Comparison of ENCODE assay signal across 23 cellular contexts in the genomic region with DNA sequence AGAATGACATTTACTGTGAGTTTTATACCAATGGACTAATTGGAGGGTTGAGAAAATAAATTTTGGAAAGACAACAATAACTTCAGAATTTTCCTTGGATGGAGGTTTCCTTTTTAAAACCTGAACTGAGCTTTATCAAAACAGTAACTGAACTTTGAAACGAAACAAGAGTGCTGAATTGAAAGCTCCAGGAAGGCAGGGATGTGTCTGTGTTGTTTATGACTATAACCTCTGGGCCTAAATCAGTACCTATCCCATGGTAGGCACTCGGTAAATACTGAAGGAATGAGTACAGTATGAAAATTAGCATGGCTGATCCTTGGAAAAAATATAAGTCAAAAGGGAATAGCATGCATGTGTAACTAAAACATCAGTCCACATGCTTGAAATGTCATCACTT.
"Had no signal": no experiment of that assay in that cellular context is flagged by ENCODE, and none has a peak within 500 bp of the region (broad histone marks: within the 10 kb centered on the region; RNA-seq: fewer than 3 reads in every experiment).

No MANE protein-coding gene starts in this region.

- H3K36me3 Mint-ChIP-seq: naive B cell had no signal

- H3K9me3 Mint-ChIP-seq: endodermal cell, naive B cell, nephron progenitor cell had no signal

- H3K27ac ChIP-seq: coronary artery, foreskin keratinocyte, left lung, parathyroid adenoma, prostate gland, suprapubic skin, upper lobe of left lung, vagina had no signal

- H3K4me3 Mint-ChIP-seq: endodermal cell, naive B cell, nephron progenitor cell had no signal

- H3K36me3 ChIP-seq: left lung, prostate gland, suprapubic skin, thyroid gland, upper lobe of left lung, vagina had no signal

- H3K27ac Mint-ChIP-seq: endodermal cell, nephron progenitor cell had no signal

- H3K9ac ChIP-seq: parathyroid adenoma had no signal

- DNase-seq: effector CD4-positive, alpha-beta T cell; endodermal cell; erythroblast; foreskin keratinocyte; head of caudate nucleus; hippocampal formation; kidney glomerular epithelial cell; left lung; mesendoderm; naive B cell; nephron progenitor cell; retina; stimulated activated CD4-positive, alpha-beta T cell treated with anti-CD3 and anti-CD28 coated beads, Interleukin-2, amount 100 ng/mL, for 48 hours; stimulated activated naive CD4-positive, alpha-beta T cell treated with Interleukin-2 at 50 U/mL for 16 hours; thyroid gland; upper lobe of left lung had no signal

- ATAC-seq: foreskin keratinocyte, left lung had no signal

- H3K27me3 Mint-ChIP-seq: naive B cell had no signal

- H3K4me1 ChIP-seq: foreskin keratinocyte had no signal

- H3K9me3 ChIP-seq: left lung, prostate gland, suprapubic skin, thyroid gland, upper lobe of left lung, vagina had no signal

- H3K27me3 ChIP-seq: foreskin keratinocyte, left lung, suprapubic skin, thyroid gland, upper lobe of left lung, vagina had no signal

- H3K4me3 ChIP-seq: coronary artery, left lung, lung, prostate gland, smooth muscle cell, suprapubic skin, thyroid gland, upper lobe of left lung, vagina had no signal
